Comparison of ENCODE assay signal across 11 cellular contexts in the genomic region with DNA sequence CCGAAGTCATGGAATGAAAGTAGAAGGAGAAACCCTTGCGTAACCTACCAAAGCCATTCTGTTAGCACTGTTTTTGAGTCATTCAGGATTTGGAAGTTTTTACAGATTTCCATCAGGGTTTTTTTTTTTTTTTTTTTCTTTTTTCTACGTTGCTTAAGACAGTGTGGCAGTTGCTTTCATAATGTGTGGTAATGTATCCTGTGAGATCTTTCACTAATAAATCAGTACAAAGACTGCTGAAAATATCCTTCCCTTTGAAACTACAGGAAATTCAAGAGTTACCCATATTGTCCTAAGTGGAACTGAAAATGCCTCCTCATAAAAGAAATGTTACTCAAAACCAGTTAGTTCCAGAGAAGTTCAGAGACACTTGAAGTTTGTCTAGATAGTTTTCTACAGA.
DNase-seq lines count a peak whose midpoint lies in the region; ATAC-seq, FAIRE-seq and TF ChIP-seq lines count a peak whose summit lies in the region.
"Had no signal": no experiment of that assay in that cellular context is flagged by ENCODE, and none has a peak within 500 bp of the region (broad histone marks: within the 10 kb centered on the region; RNA-seq: fewer than 3 reads in every experiment).

No MANE protein-coding gene starts in this region.

- H3K79me2 ChIP-seq in K562 (ENCODE audit: control insufficient read depth, insufficient read depth, low read length) = 0 out of 3 replicates have a peak, but pooled peaks cover 4% of the 10 kb centered on the region

- H3K4me3 Mint-ChIP-seq in mesothelial cell of epicardium = no peak overlapping the region

- H3K27me3 Mint-ChIP-seq in mesothelial cell of epicardium (ENCODE audit: low read depth) = no peaks in the 10 kb centered on the region

- H2AFZ ChIP-seq in K562 (ENCODE audit: low read depth, low read length) = no peak overlapping the region

- H3K27me3 ChIP-seq in K562 (ENCODE audit: control insufficient read depth in 2 of 2, insufficient read depth in 2 of 2, low read length in 2 of 2) = no peaks in the 10 kb centered on the region
- H3K27me3 ChIP-seq in right cardiac atrium (ENCODE audit: control insufficient read depth, insufficient read depth) = no peaks in the 10 kb centered on the region
- H3K27me3 ChIP-seq: adrenal gland had no signal

- peaks cover 2% of the 10 kb centered on the region for H3K4me1 Mint-ChIP-seq in mesothelial cell of epicardium

- H3K27ac ChIP-seq in K562 (ENCODE audit: extremely low read depth, low read depth, low read length) (no peak overlapping the region), right cardiac atrium (ENCODE audit: low read length) (no peak overlapping the region)
- H3K27ac ChIP-seq: HL-60 had no signal

- POLR2A ChIA-PET in K562 (lab: Yijun Ruan, JAX) = no interaction called here

- WGBS in K562 (ENCODE audit: insufficient coverage, low coverage, missing lambda C conversion rate) = 81% methylated on average over 3 of the region's 3 CpGs
- WGBS in right cardiac atrium = 74% methylated on average over 3 of the region's 3 CpGs

- CTCF ChIA-PET in K562 (lab: Yijun Ruan, JAX; ENCODE audit: low intra/inter-chr PET ratio) = no interaction called here

- DNase-seq in K562 (ENCODE audit: extremely low read depth in 1 of 4, low spot score in 3 of 4) (no peak), right cardiac atrium (no peak), superior temporal gyrus (ENCODE audit: extremely low spot score) (peak; percentile 58), NCI-H187 treated with DMSO at 0.1 percent for 48 hours (lab: John Stamatoyannopoulos, UW) (no peak), mesothelial cell of epicardium (ENCODE audit: low spot score in 2 of 2, unreplicated experiment in 2 of 2) (no peak)
- DNase-seq: adrenal gland, mammary epithelial cell, SHP77 treated with DMSO at 0.1 percent for 48 hours had no signal

- peaks cover 5% of the 10 kb centered on the region; the same call in 1 of the 3 replicates for H3K36me3 ChIP-seq in K562 (ENCODE audit: control insufficient read depth, insufficient read depth, low read length)
- H3K36me3 ChIP-seq: adrenal gland had no signal

- TF ChIP-seq EP300 in Ishikawa (IDR thresholded peaks at IDR 0.05; ENCODE audit: borderline replicate concordance) = no peak
- no peak for TF ChIP-seq EP300 in K562 (IDR thresholded peaks at IDR 0.05; ENCODE audit: low read length)

- H3K9me3 ChIP-seq in K562 (replicated peaks; ENCODE audit: control insufficient read depth, insufficient read depth, low read depth, low read length) (no peaks in the 10 kb centered on the region), right cardiac atrium (ENCODE audit: control insufficient read depth, low read length) (no peaks in the 10 kb centered on the region)
- H3K9me3 ChIP-seq: adrenal gland had no signal

- in situ Hi-C loops in K562 (cut with MboI) = no loop called here

- TF ChIP-seq RAD21 in Ishikawa (IDR thresholded peaks at IDR 0.05; ENCODE audit: low read depth) = no peak
- TF ChIP-seq RAD21 in K562 (CRISPR knock-in tag; conservative IDR thresholded peaks at IDR 0.05 in 1 of 2, IDR thresholded peaks at IDR 0.05 in 1 of 2) = no peak

- intact Hi-C loops in K562 (cut with micrococcal nuclease) (no loop called here), right cardiac atrium (cut with DNase I) (no loop called here)

- no peaks in the 10 kb centered on the region for H4K20me1 ChIP-seq in K562 (replicated peaks; ENCODE audit: control insufficient read depth, insufficient read depth, low read length)

- peaks cover 5% of the 10 kb centered on the region for H3K9me3 Mint-ChIP-seq in mesothelial cell of epicardium

- no peak overlapping the region for H3K9ac ChIP-seq in K562 (ENCODE audit: insufficient read depth in 1 of 2, low read depth in 2 of 2, low read length in 2 of 2)

- H3K4me3 ChIP-seq in K562 (no peak overlapping the region), right cardiac atrium (ENCODE audit: low read length) (no peak overlapping the region)

- no peaks in the 10 kb centered on the region for H3K9me1 ChIP-seq in K562 (ENCODE audit: control insufficient read depth, insufficient read depth, low read length)

- peaks cover 12% of the 10 kb centered on the region for H3K36me3 Mint-ChIP-seq in mesothelial cell of epicardium

- ATAC-seq in K562 (no peak), right cardiac atrium (peak; percentile 31 to 48), GM21447 (IDR thresholded peaks at IDR 0.05; ENCODE audit: unreplicated experiment) (no peak)

- no peak for TF ChIP-seq POLR2A in K562 (conservative IDR thresholded peaks at IDR 0.05)

- FAIRE-seq in K562 (lab: Jason Lieb, UNC) = no peak

- H3K4me1 ChIP-seq in K562 (replicated peaks in 1 of 2; ENCODE audit: control insufficient read depth in 2 of 2, insufficient read depth in 2 of 2, low read length in 2 of 2) (no peaks in the 10 kb centered on the region), right cardiac atrium (ENCODE audit: control insufficient read depth, insufficient read depth, low read length) (no peaks in the 10 kb centered on the region)

- no TSS peak for BruUV-seq in K562 (replicated peaks; lab: Mats Ljungman, UMichigan)

- TF ChIP-seq CTCF in K562 (IDR thresholded peaks at IDR 0.05 in 2 of 3, conservative IDR thresholded peaks at IDR 0.05 in 1 of 3; ENCODE audit: insufficient read depth in 2 of 3, low read depth in 1 of 3, low read length in 3 of 3) = no peak
- TF ChIP-seq CTCF in mesothelial cell of epicardium (IDR thresholded peaks at IDR 0.05; ENCODE audit: unreplicated experiment) = no peak

- H3K27ac Mint-ChIP-seq in mesothelial cell of epicardium = no peak overlapping the region

- H3K4me2 ChIP-seq in K562 (ENCODE audit: insufficient read depth, low read length) = no peak overlapping the region

TF ChIP-seq in Ishikawa, 13 proteins besides CTCF, POLR2A, EP300 and RAD21:
- no peak for TF ChIP-seq CREB1 (IDR thresholded peaks at IDR 0.05; ENCODE audit: low read depth)
- TF ChIP-seq CEBPB (IDR thresholded peaks at IDR 0.05) = 0 out of 2 replicates have a peak, but pooled peaks have one; percentile 15
TF ChIP-seq in Ishikawa: peak in this region for 1.

TF ChIP-seq in K562, 482 proteins besides CTCF, POLR2A, EP300 and RAD21:
- TF ChIP-seq TBL1XR1 (IDR thresholded peaks at IDR 0.05; ENCODE audit: low read length in 2 of 2) = no peak
- TF ChIP-seq ZNF12 (CRISPR knock-in tag; IDR thresholded peaks at IDR 0.05) = no peak
- no peak for TF ChIP-seq PML (IDR thresholded peaks at IDR 0.05; ENCODE audit: low read length)
- TF ChIP-seq CHCHD3 (CRISPR knock-in tag; IDR thresholded peaks at IDR 0.05) = no peak
- peak; percentile 27 for TF ChIP-seq CEBPB (tag; IDR thresholded peaks at IDR 0.05)
- TF ChIP-seq, protein P1, sequence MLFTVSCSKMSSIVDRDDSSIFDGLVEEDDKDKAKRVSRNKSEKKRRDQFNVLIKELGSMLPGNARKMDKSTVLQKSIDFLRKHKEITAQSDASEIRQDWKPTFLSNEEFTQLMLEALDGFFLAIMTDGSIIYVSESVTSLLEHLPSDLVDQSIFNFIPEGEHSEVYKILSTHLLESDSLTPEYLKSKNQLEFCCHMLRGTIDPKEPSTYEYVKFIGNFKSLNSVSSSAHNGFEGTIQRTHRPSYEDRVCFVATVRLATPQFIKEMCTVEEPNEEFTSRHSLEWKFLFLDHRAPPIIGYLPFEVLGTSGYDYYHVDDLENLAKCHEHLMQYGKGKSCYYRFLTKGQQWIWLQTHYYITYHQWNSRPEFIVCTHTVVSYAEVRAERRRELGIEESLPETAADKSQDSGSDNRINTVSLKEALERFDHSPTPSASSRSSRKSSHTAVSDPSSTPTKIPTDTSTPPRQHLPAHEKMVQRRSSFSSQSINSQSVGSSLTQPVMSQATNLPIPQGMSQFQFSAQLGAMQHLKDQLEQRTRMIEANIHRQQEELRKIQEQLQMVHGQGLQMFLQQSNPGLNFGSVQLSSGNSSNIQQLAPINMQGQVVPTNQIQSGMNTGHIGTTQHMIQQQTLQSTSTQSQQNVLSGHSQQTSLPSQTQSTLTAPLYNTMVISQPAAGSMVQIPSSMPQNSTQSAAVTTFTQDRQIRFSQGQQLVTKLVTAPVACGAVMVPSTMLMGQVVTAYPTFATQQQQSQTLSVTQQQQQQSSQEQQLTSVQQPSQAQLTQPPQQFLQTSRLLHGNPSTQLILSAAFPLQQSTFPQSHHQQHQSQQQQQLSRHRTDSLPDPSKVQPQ (CRISPR knock-in tag; IDR thresholded peaks at IDR 0.05; ENCODE audit: borderline replicate concordance) = no peak
- TF ChIP-seq ZNF830 (CRISPR knock-in tag; IDR thresholded peaks at IDR 0.05) = no peak

Comparison
In these comparisons a context has a peak if more than half of its experiments do, and no peak if none do; other contexts are left out.
1. ATAC-seq: peak in right cardiac atrium (2 of 2); none in K562 (single experiment) and GM21447 (single experiment).